Comparison of ENCODE assay signal across 8 cellular contexts in the genomic region with DNA sequence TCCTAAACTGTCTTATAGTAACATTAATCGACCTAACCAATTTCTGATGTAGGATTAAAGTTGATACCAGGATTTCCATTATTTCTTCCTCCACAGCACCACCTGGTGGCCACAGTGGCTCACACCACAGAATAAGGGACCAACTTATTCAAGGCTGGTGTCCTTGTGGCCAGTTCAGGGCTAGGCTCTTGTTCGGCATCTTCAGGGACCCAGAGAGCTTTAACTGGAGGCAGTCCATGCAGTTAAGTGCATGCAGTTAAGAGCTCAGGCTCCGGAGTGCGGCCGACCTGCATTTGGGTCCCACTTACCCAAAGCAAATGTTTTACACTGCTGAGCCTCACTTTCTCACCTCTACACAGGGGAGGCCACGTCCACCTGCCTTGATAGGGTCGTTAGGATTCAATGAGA. TPM values are rescaled to one million over a fixed set of nuclear protein-coding genes. Genes with fewer than 3 reads are reported as not detected.
DNase-seq lines count a peak whose midpoint lies in the region; ATAC-seq lines count a peak whose summit lies in the region.

No MANE protein-coding gene starts in this region.

- peak; percentile 84 for ATAC-seq in activated CD4-positive, alpha-beta T cell treated with anti-CD3 and anti-CD28 coated beads for 36 hours

- POLR2A ChIA-PET in activated CD4-positive, alpha-beta T cell treated with anti-CD3 and anti-CD28 coated beads for 36 hours (lab: Charles Lee) = interaction anchor here (0.6 kb wide), 1 partner anchor 59 kb away, joined by 7 read pairs; no protein-coding TSS in a partner anchor

- H3K4me1 ChIP-seq in HAP-1 = no peaks in the 10 kb centered on the region

- H3K4me3 ChIP-seq in HAP-1 = no peak overlapping the region

- DNase-seq in Ammon's horn (ENCODE audit: low spot score) (peak; percentile 84), HAP-1 (ENCODE audit: low spot score in 2 of 2) (peak; percentile 48 to 86), NCI-H510A (lab: John Stamatoyannopoulos, UW) (peak; percentile 49), cerebellum (ENCODE audit: low spot score) (peak; percentile 80), left kidney (ENCODE audit: low read depth, low spot score) (peak; percentile 90), NCI-H2029 (lab: John Stamatoyannopoulos, UW) (no peak)
- peak; percentile 89 for DNase-seq in activated CD4-positive, alpha-beta T cell treated with anti-CD3 and anti-CD28 coated beads for 36 hours
- DNase-seq in stimulated activated CD4-positive, alpha-beta T cell treated with anti-CD3 and anti-CD28 coated beads, Interleukin-4, amount 100 ng/mL, for 4 hours = peak; percentile 71 to 82

- no peaks in the 10 kb centered on the region for H3K9me3 Mint-ChIP-seq in activated CD4-positive, alpha-beta T cell treated with anti-CD3 and anti-CD28 coated beads for 36 hours (ENCODE audit: low read depth)

- CTCF ChIA-PET in activated CD4-positive, alpha-beta T cell treated with anti-CD3 and anti-CD28 coated beads for 36 hours (lab: Charles Lee) = interaction anchor here (0.6 to 10.0 kb wide), 23 partner anchors 8 to 390 kb away, joined by 3 to 253 read pairs (median 4); partner anchors contain the start of gene GPR68

- no peaks in the 10 kb centered on the region for H3K27me3 Mint-ChIP-seq in activated CD4-positive, alpha-beta T cell treated with anti-CD3 and anti-CD28 coated beads for 36 hours

- peak overlapping the region; percentile 78 for H3K27ac Mint-ChIP-seq in activated CD4-positive, alpha-beta T cell treated with anti-CD3 and anti-CD28 coated beads for 36 hours

- H3K4me1 Mint-ChIP-seq in activated CD4-positive, alpha-beta T cell treated with anti-CD3 and anti-CD28 coated beads for 36 hours = peaks cover 13% of the 10 kb centered on the region

- no peak overlapping the region for H3K4me3 Mint-ChIP-seq in activated CD4-positive, alpha-beta T cell treated with anti-CD3 and anti-CD28 coated beads for 36 hours

- H3K9me3 ChIP-seq in HAP-1 = no peaks in the 10 kb centered on the region

- peaks cover 73% of the 10 kb centered on the region for H3K36me3 Mint-ChIP-seq in activated CD4-positive, alpha-beta T cell treated with anti-CD3 and anti-CD28 coated beads for 36 hours (ENCODE audit: low read depth)

- in situ Hi-C loops in HAP-1 (cut with MboI; ENCODE audit: low sequenced_read_pairs) = loop anchor here (25.0 kb wide), 1 partner anchor 374 kb away; no protein-coding TSS in a partner anchor

- peaks cover 71% of the 10 kb centered on the region for H3K36me3 ChIP-seq in HAP-1 (replicated peaks)

- H3K27me3 ChIP-seq in HAP-1 (ENCODE audit: low read depth) = no peaks in the 10 kb centered on the region

- intact Hi-C loops in activated CD4-positive, alpha-beta T cell treated with anti-CD3 and anti-CD28 coated beads for 36 hours (cut with DNase I, micrococcal nuclease) = loop anchor here (1.0 kb wide), 2 partner anchors 109 to 383 kb away; no protein-coding TSS in a partner anchor

RNA-seq across cellular contexts. Expression of gene GPR68, which starts 42.0 kb away (rescaled TPM):
- 10 to 100 TPM in 1 of 2 experiments, 1 to 10 TPM in 1; 9.4 to 11.2 TPM for total RNA-seq in activated CD4-positive, alpha-beta T cell treated with anti-CD3 and anti-CD28 coated beads for 36 hours
- total RNA-seq in cerebellum = 5.8 TPM
